In genomic region chr5:38329132-38329715, GRCh38 we compare ENCODE assay signal across 1 cellular context.
TF ChIP-seq lines count a peak whose summit lies in the region.

No MANE protein-coding gene starts in this region.

TF ChIP-seq in HEK293, 187 proteins besides CTCF, POLR2A, EP300 and RAD21 (continued from another document):
- TF ChIP-seq PRDM10 (tag by site-specific recombination; IDR thresholded peaks at IDR 0.05): no peak
- TF ChIP-seq ZNF394 (tag by site-specific recombination; IDR thresholded peaks at IDR 0.05; ENCODE audit: borderline replicate concordance): peak; percentile 77; the same call in 1 of the 2 replicates
- TF ChIP-seq ZBTB10 (tag by site-specific recombination; IDR thresholded peaks at IDR 0.05): no peak
- TF ChIP-seq ZNF223 (tag by site-specific recombination; IDR thresholded peaks at IDR 0.05): no peak
- peak; percentile 37 for TF ChIP-seq ZNF555 (tag by site-specific recombination; conservative IDR thresholded peaks at IDR 0.05)
- no peak for TF ChIP-seq KLF9 (tag by site-specific recombination; IDR thresholded peaks at IDR 0.05; ENCODE audit: low read depth)
- TF ChIP-seq REST (tag by site-specific recombination; IDR thresholded peaks at IDR 0.05): 0 out of 2 replicates have a peak, but pooled peaks have one; percentile 22
- TF ChIP-seq HOXA7 (CRISPR knock-in tag; IDR thresholded peaks at IDR 0.05; ENCODE audit: borderline replicate concordance): no peak
- peak; percentile 48 for TF ChIP-seq ZNF623 (tag by site-specific recombination; IDR thresholded peaks at IDR 0.05)
- TF ChIP-seq ZNF610 (tag by site-specific recombination; IDR thresholded peaks at IDR 0.05; ENCODE audit: borderline replicate concordance): no peak
- TF ChIP-seq GLIS1 (tag by site-specific recombination; IDR thresholded peaks at IDR 0.05): peak; percentile 38
- TF ChIP-seq ZBTB8A (tag by site-specific recombination; IDR thresholded peaks at IDR 0.05): peak; percentile 36; the same call in 1 of the 2 replicates
- TF ChIP-seq ZNF571 (tag by site-specific recombination; IDR thresholded peaks at IDR 0.05): no peak
- peak; percentile 65; the same call in 1 of the 2 replicates for TF ChIP-seq ZNF518A (tag by site-specific recombination; conservative IDR thresholded peaks at IDR 0.05; ENCODE audit: low read depth)
- TF ChIP-seq ZFP41 (tag by site-specific recombination; IDR thresholded peaks at IDR 0.05; ENCODE audit: borderline replicate concordance): no peak
- TF ChIP-seq ZNF426 (tag by site-specific recombination; IDR thresholded peaks at IDR 0.05): peak; percentile 60
- no peak for TF ChIP-seq ZNF37A (tag by site-specific recombination; IDR thresholded peaks at IDR 0.05)
- TF ChIP-seq ZFHX2 (tag by site-specific recombination; conservative IDR thresholded peaks at IDR 0.05): 0 out of 2 replicates have a peak, but pooled peaks have one; percentile 18
- TF ChIP-seq ZNF423 (tag by site-specific recombination; IDR thresholded peaks at IDR 0.05): no peak
- TF ChIP-seq EGR2 (tag by site-specific recombination; IDR thresholded peaks at IDR 0.05; ENCODE audit: low read depth): 0 out of 2 replicates have a peak, but pooled peaks have one; percentile 11
